In the genomic region with DNA sequence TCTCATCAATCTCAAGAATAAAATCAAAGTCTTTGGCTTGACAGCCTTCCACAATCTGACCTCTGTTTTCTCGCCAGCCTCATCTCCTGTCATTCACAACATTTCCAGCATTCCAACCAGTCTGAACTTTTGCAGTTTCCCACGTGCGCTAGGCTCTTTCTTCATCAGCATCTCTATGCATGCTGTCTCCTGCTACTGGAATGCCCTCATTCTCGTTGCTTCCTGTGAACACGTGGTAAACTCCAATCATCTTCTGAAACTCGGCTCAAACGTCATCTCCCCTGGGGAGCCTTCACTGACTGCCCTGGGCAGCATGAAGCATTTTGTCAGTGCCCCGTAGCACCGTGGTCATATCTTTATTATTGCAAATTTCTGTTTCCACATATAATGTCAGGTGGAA, we compare ENCODE assay signal across 1 cellular context.
TF ChIP-seq lines count a peak whose summit lies in the region.

No MANE protein-coding gene starts in this region.

TF ChIP-seq in H1, 55 proteins besides CTCF, POLR2A, EP300 and RAD21 (continued from another document):
- TF ChIP-seq, protein P1, sequence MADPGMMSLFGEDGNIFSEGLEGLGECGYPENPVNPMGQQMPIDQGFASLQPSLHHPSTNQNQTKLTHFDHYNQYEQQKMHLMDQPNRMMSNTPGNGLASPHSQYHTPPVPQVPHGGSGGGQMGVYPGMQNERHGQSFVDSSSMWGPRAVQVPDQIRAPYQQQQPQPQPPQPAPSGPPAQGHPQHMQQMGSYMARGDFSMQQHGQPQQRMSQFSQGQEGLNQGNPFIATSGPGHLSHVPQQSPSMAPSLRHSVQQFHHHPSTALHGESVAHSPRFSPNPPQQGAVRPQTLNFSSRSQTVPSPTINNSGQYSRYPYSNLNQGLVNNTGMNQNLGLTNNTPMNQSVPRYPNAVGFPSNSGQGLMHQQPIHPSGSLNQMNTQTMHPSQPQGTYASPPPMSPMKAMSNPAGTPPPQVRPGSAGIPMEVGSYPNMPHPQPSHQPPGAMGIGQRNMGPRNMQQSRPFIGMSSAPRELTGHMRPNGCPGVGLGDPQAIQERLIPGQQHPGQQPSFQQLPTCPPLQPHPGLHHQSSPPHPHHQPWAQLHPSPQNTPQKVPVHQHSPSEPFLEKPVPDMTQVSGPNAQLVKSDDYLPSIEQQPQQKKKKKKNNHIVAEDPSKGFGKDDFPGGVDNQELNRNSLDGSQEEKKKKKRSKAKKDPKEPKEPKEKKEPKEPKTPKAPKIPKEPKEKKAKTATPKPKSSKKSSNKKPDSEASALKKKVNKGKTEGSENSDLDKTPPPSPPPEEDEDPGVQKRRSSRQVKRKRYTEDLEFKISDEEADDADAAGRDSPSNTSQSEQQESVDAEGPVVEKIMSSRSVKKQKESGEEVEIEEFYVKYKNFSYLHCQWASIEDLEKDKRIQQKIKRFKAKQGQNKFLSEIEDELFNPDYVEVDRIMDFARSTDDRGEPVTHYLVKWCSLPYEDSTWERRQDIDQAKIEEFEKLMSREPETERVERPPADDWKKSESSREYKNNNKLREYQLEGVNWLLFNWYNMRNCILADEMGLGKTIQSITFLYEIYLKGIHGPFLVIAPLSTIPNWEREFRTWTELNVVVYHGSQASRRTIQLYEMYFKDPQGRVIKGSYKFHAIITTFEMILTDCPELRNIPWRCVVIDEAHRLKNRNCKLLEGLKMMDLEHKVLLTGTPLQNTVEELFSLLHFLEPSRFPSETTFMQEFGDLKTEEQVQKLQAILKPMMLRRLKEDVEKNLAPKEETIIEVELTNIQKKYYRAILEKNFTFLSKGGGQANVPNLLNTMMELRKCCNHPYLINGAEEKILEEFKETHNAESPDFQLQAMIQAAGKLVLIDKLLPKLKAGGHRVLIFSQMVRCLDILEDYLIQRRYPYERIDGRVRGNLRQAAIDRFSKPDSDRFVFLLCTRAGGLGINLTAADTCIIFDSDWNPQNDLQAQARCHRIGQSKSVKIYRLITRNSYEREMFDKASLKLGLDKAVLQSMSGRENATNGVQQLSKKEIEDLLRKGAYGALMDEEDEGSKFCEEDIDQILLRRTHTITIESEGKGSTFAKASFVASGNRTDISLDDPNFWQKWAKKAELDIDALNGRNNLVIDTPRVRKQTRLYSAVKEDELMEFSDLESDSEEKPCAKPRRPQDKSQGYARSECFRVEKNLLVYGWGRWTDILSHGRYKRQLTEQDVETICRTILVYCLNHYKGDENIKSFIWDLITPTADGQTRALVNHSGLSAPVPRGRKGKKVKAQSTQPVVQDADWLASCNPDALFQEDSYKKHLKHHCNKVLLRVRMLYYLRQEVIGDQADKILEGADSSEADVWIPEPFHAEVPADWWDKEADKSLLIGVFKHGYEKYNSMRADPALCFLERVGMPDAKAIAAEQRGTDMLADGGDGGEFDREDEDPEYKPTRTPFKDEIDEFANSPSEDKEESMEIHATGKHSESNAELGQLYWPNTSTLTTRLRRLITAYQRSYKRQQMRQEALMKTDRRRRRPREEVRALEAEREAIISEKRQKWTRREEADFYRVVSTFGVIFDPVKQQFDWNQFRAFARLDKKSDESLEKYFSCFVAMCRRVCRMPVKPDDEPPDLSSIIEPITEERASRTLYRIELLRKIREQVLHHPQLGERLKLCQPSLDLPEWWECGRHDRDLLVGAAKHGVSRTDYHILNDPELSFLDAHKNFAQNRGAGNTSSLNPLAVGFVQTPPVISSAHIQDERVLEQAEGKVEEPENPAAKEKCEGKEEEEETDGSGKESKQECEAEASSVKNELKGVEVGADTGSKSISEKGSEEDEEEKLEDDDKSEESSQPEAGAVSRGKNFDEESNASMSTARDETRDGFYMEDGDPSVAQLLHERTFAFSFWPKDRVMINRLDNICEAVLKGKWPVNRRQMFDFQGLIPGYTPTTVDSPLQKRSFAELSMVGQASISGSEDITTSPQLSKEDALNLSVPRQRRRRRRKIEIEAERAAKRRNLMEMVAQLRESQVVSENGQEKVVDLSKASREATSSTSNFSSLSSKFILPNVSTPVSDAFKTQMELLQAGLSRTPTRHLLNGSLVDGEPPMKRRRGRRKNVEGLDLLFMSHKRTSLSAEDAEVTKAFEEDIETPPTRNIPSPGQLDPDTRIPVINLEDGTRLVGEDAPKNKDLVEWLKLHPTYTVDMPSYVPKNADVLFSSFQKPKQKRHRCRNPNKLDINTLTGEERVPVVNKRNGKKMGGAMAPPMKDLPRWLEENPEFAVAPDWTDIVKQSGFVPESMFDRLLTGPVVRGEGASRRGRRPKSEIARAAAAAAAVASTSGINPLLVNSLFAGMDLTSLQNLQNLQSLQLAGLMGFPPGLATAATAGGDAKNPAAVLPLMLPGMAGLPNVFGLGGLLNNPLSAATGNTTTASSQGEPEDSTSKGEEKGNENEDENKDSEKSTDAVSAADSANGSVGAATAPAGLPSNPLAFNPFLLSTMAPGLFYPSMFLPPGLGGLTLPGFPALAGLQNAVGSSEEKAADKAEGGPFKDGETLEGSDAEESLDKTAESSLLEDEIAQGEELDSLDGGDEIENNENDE (IDR thresholded peaks at IDR 0.05; ENCODE audit: insufficient replicate concordance, low read length): no peak
- TF ChIP-seq BCL11A (IDR thresholded peaks at IDR 0.05; ENCODE audit: low read depth in 2 of 2, low read length in 2 of 2): no peak
- TF ChIP-seq HDAC2 (IDR thresholded peaks at IDR 0.05; ENCODE audit: borderline replicate concordance in 1 of 2, low read depth in 2 of 2, low read length in 2 of 2): no peak
- TF ChIP-seq CBX8 (IDR thresholded peaks at IDR 0.05; ENCODE audit: borderline replicate concordance, low read depth, low read length): no peak
- 0 out of 2 replicates have a peak, but pooled peaks have one; percentile 11 for TF ChIP-seq CEBPB (IDR thresholded peaks at IDR 0.05; ENCODE audit: low read depth, low read length)
- TF ChIP-seq CTBP2 (IDR thresholded peaks at IDR 0.05; ENCODE audit: borderline replicate concordance, insufficient read depth, insufficient read length, low read length): peak; percentile 59
